In the genomic region with DNA sequence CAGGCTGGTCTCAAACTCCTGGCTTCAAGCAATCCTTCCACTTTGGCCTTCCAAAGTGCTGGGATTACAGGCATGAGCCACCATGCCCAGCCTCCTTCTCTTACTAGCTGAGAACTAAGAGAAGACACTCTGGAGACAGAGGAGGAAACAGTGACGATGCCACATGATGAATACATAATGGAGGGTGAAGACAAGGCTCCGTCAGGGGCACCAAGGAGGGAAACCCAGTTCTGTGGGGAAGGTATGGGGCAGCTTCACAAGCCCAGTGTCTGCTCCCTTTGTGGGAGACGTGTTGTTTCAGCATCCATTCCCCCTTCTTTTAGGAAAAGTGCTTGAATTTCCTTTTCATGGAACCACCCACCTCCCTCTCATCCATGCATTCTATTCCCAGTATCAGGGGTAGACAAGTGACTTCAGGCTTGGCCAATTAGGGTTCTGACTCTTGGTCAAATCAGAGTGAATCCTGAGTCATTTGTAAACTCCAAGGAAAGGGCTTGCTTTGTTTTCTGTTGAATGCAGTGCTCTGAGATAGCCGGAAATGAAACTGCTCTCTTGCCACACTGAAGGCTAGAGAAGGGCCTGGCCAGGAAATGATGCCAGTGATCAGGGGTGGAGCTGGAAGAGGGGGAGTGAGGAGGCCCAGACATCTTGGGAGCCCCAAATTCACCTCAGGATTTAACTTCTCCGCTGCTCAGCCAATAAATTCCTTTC, we compare ENCODE assay signal across 8 cellular contexts. TPM values are rescaled to one million over a fixed set of nuclear protein-coding genes. Genes with fewer than 3 reads are reported as not detected.
DNase-seq lines count a peak whose midpoint lies in the region; ATAC-seq, FAIRE-seq and TF ChIP-seq lines count a peak whose summit lies in the region.

No MANE protein-coding gene starts in this region.

- no peak for FAIRE-seq in K562 (lab: Jason Lieb, UNC)

- no peak overlapping the region for H3K4me2 ChIP-seq in K562 (ENCODE audit: insufficient read depth, low read length)

- intact Hi-C loops in K562 (cut with micrococcal nuclease) = no loop called here
- intact Hi-C loops in lower leg skin (cut with DNase I; ENCODE audit: low total_unique reads) = loop anchor here (5.0 kb wide), 1 partner anchor 1425 kb away; the partner anchor contains the start of gene C2orf92

- H3K36me3 ChIP-seq in K562 (ENCODE audit: control insufficient read depth, insufficient read depth, low read length) (no peaks in the 10 kb centered on the region; the same call in 2 of the 3 replicates), subcutaneous abdominal adipose tissue (ENCODE audit: control insufficient read depth in 5 of 5, insufficient read depth in 5 of 5, low read length in 5 of 5) (peaks cover 0 to 12% (median 4%) of the 10 kb centered on the region in 5 donors)

- H3K4me1 ChIP-seq in K562 (replicated peaks in 1 of 2; ENCODE audit: control insufficient read depth in 2 of 2, insufficient read depth in 2 of 2, low read length in 2 of 2) = peaks cover 5 to 18% of the 10 kb centered on the region in 2 experiments; a peak in 4 of 5 replicates
- peaks cover 12 to 60% (median 54%) of the 10 kb centered on the region in 5 donors for H3K4me1 ChIP-seq in subcutaneous abdominal adipose tissue (ENCODE audit: control insufficient read depth in 5 of 5, insufficient read depth in 5 of 5, low read length in 5 of 5)

- no peak overlapping the region for H3K27ac ChIP-seq in K562 (ENCODE audit: extremely low read depth, low read depth, low read length)
- H3K27ac ChIP-seq in subcutaneous abdominal adipose tissue (ENCODE audit: low read depth, low read length) = peak overlapping the region; percentile 55

- H2AFZ ChIP-seq in K562 (ENCODE audit: low read depth, low read length) = no peak overlapping the region

- WGBS in K562 (ENCODE audit: insufficient coverage, low coverage, missing lambda C conversion rate) = 43% methylated on average over 5 of the region's 5 CpGs
- 55 to 62% methylated on average over 5 of the region's 5 CpGs for WGBS in lower leg skin, 2 donors

- H3K4me3 ChIP-seq in K562 (no peak overlapping the region), lower leg skin (ENCODE audit: low read depth, poor library complexity, severe bottlenecking) (no peak overlapping the region), subcutaneous abdominal adipose tissue (ENCODE audit: low read depth in 1 of 5, low read length in 5 of 5) (peak overlapping the region in 3 of 5 donors; percentile 23 to 47 (median 39))

- H3K79me2 ChIP-seq in K562 (ENCODE audit: control insufficient read depth, insufficient read depth, low read length) = no peaks in the 10 kb centered on the region

- no peaks in the 10 kb centered on the region for H3K27me3 ChIP-seq in K562 (ENCODE audit: control insufficient read depth in 2 of 2, insufficient read depth in 2 of 2, low read length in 2 of 2)
- no peaks in the 10 kb centered on the region for H3K27me3 ChIP-seq in subcutaneous abdominal adipose tissue (ENCODE audit: control insufficient read depth in 5 of 5, insufficient read depth in 4 of 5, low read length in 5 of 5)

- DNase-seq in ACHN (peak; percentile 14), T-helper 1 cell (peak in 4 of 5 donors; percentile 19 to 90 (median 36)), K562 (ENCODE audit: extremely low read depth in 1 of 4, low spot score in 3 of 4) (no peak), lower leg skin (ENCODE audit: low spot score in 2 of 2) (peak; percentile 69 to 91), NCI-H2081 treated with DMSO at 0.1 percent for 48 hours (lab: John Stamatoyannopoulos, UW) (no peak)

- TF ChIP-seq RAD21 in K562 (CRISPR knock-in tag; conservative IDR thresholded peaks at IDR 0.05 in 1 of 2, IDR thresholded peaks at IDR 0.05 in 1 of 2) = no peak

- H3K9ac ChIP-seq in K562 (ENCODE audit: insufficient read depth in 1 of 2, low read depth in 2 of 2, low read length in 2 of 2) (no peak overlapping the region), subcutaneous abdominal adipose tissue (ENCODE audit: low read length in 5 of 5) (peak overlapping the region in 1 of 5 donors; percentile 4)

- POLR2A ChIA-PET in K562 (lab: Yijun Ruan, JAX) = interaction anchor here (0.6 to 3.5 kb wide), 5 partner anchors 10 to 18 kb away, joined by 3 to 14 read pairs (median 5); no protein-coding TSS in a partner anchor

- TF ChIP-seq CTCF in K562 (IDR thresholded peaks at IDR 0.05 in 2 of 3, conservative IDR thresholded peaks at IDR 0.05 in 1 of 3; ENCODE audit: insufficient read depth in 2 of 3, low read depth in 1 of 3, low read length in 3 of 3) = no peak
- no peak for TF ChIP-seq CTCF in lower leg skin (IDR thresholded peaks at IDR 0.05)

- TF ChIP-seq EP300 in K562 (IDR thresholded peaks at IDR 0.05; ENCODE audit: low read length) = no peak

- TF ChIP-seq POLR2A in K562 (conservative IDR thresholded peaks at IDR 0.05) = no peak
- no peak for TF ChIP-seq POLR2A in lower leg skin (IDR thresholded peaks at IDR 0.05)

- no peaks in the 10 kb centered on the region for H3K9me3 ChIP-seq in K562 (replicated peaks; ENCODE audit: control insufficient read depth, insufficient read depth, low read depth, low read length)
- H3K9me3 ChIP-seq in subcutaneous abdominal adipose tissue (ENCODE audit: control insufficient read depth in 5 of 5, low read length in 5 of 5) = no peaks in the 10 kb centered on the region

- H4K20me1 ChIP-seq in K562 (replicated peaks; ENCODE audit: control insufficient read depth, insufficient read depth, low read length) = no peaks in the 10 kb centered on the region

- BruUV-seq in K562 (replicated peaks; lab: Mats Ljungman, UMichigan) = no TSS peak

- CTCF ChIA-PET in K562 (lab: Yijun Ruan, JAX; ENCODE audit: low intra/inter-chr PET ratio) = no interaction called here

- peaks cover under 1% of the 10 kb centered on the region for H3K9me1 ChIP-seq in K562 (ENCODE audit: control insufficient read depth, insufficient read depth, low read length)

- ATAC-seq in GM18909 (IDR thresholded peaks at IDR 0.05; ENCODE audit: poor library complexity, unreplicated experiment) (peak; percentile 91), HG03135 (IDR thresholded peaks at IDR 0.05; ENCODE audit: unreplicated experiment) (peak; percentile 80), K562 (no peak)

- in situ Hi-C loops in ACHN (cut with HindIII; ENCODE audit: low pct_ligation_motif_present, low pct_unique_long_range_greater_than_20kb, low sequenced_read_pairs) = no loop called here
- in situ Hi-C loops in K562 (cut with MboI) = no loop called here

RNA-seq across cellular contexts. Expression of gene TMEM127, which starts 23.7 kb away (rescaled TPM):
- total RNA-seq in K562 (2011; cell fraction: chromatin; rRNA removed; ENCODE audit: low replicate concordance) = 14.6 and 42.7 TPM in 2 replicates
- total RNA-seq in K562 (2011; cell fraction: nucleolus; rRNA removed) = 18.6 and 25.2 TPM in 2 replicates
- 23.5 and 33.2 TPM in 2 replicates for total RNA-seq in K562 (2011; cell fraction: nucleoplasm; rRNA removed)
- 7.2 and 9.8 TPM in 2 replicates for total RNA-seq in K562 (2014; rRNA removed)
- total RNA-seq in K562 (2014; rRNA removed; fragmentation: Illumina TruSeq; extraction: Trizol) = 6.7 and 6.8 TPM in 2 replicates
- total RNA-seq in K562 (2015; rRNA removed; fragmentation: Illumina TruSeq; extraction: Trizol) = 10.3 and 10.7 TPM in 2 replicates
- 18.6 and 20.0 TPM in 2 replicates for total RNA-seq in K562 (2021)
- 10.9 and 16.6 TPM in 2 replicates for polyA plus RNA-seq in K562 (2011; rRNA removed)
- 10.1 and 20.0 TPM in 2 replicates for polyA plus RNA-seq in K562 (2011; cell fraction: cytosol; rRNA removed)
- 8.0 and 10.8 TPM in 2 replicates for polyA plus RNA-seq in K562 (2011; cell fraction: nucleus; rRNA removed)
- 14.1 and 20.7 TPM in 2 replicates for polyA plus RNA-seq in K562 (2012)
- 16.6 and 17.4 TPM in 2 replicates for polyA plus RNA-seq in K562 (2014; fragmentation: Illumina TruSeq; extraction: Trizol)
- 1 to 10 TPM; 1.7 to 2.0 TPM for polyA plus RNA-seq in K562 (2014; fragmentation: Nextera tagmentation; extraction: Ambion mirVana)
- 9.9 and 10.8 TPM in 2 replicates for polyA plus RNA-seq in K562 (2014; rRNA removed)
- 12.4 and 14.8 TPM in 2 replicates for polyA minus RNA-seq in K562 (2011; rRNA and poly(A)+ RNA removed)
- 8.3 and 14.1 TPM in 2 replicates for polyA minus RNA-seq in K562 (2011; cell fraction: cytosol; rRNA and poly(A)+ RNA removed)
- 4.8 and 7.8 TPM in 2 replicates for polyA minus RNA-seq in K562 (2011; cell fraction: nucleus; rRNA and poly(A)+ RNA removed)
- 10 to 100 TPM; 49.5 to 76.2 (median 60.4) TPM for total RNA-seq in lower leg skin

RNA-seq across cellular contexts. Expression of gene CIAO1, which starts 24.0 kb away (rescaled TPM):
- total RNA-seq in K562 (2011; cell fraction: chromatin; rRNA removed; ENCODE audit: low replicate concordance) = 65.3 and 99.0 TPM in 2 replicates
- 78.5 and 85.1 TPM in 2 replicates for total RNA-seq in K562 (2011; cell fraction: nucleolus; rRNA removed)
- total RNA-seq in K562 (2011; cell fraction: nucleoplasm; rRNA removed) = 62.5 and 66.0 TPM in 2 replicates
- 121 and 182 TPM in 2 replicates for total RNA-seq in K562 (2014; rRNA removed)
- 64.7 and 78.7 TPM in 2 replicates for total RNA-seq in K562 (2014; rRNA removed; fragmentation: Illumina TruSeq; extraction: Trizol)
- total RNA-seq in K562 (2015; rRNA removed; fragmentation: Illumina TruSeq; extraction: Trizol) = 85.4 and 89.7 TPM in 2 replicates
- 92.8 and 94.3 TPM in 2 replicates for total RNA-seq in K562 (2021)
- 102 and 122 TPM in 2 replicates for polyA plus RNA-seq in K562 (2011; rRNA removed)
- polyA plus RNA-seq in K562 (2011; cell fraction: cytosol; rRNA removed) = 151 and 245 TPM in 2 replicates
- polyA plus RNA-seq in K562 (2011; cell fraction: nucleus; rRNA removed) = 122 and 181 TPM in 2 replicates
- 74.5 and 74.6 TPM in 2 replicates for polyA plus RNA-seq in K562 (2012)
- polyA plus RNA-seq in K562 (2014; fragmentation: Illumina TruSeq; extraction: Trizol) = 94.2 and 104 TPM in 2 replicates
- 10 to 100 TPM; 11.4 to 19.2 TPM for polyA plus RNA-seq in K562 (2014; fragmentation: Nextera tagmentation; extraction: Ambion mirVana)
- 145 and 156 TPM in 2 replicates for polyA plus RNA-seq in K562 (2014; rRNA removed)
- polyA minus RNA-seq in K562 (2011; rRNA and poly(A)+ RNA removed) = 72.8 and 90.4 TPM in 2 replicates
- polyA minus RNA-seq in K562 (2011; cell fraction: cytosol; rRNA and poly(A)+ RNA removed) = 30.5 and 44.8 TPM in 2 replicates
- 45.0 and 45.4 TPM in 2 replicates for polyA minus RNA-seq in K562 (2011; cell fraction: nucleus; rRNA and poly(A)+ RNA removed)
- total RNA-seq in lower leg skin = 100 to 1,000 TPM in 1 of 4 donors, 10 to 100 TPM in 3; 86.1 to 115 (median 96.2) TPM

RNA-seq across cellular contexts. Expression of gene STARD7, which starts 33.4 kb away (rescaled TPM):
- 162 and 181 TPM in 2 replicates for total RNA-seq in K562 (2011; cell fraction: chromatin; rRNA removed; ENCODE audit: low replicate concordance)
- total RNA-seq in K562 (2011; cell fraction: nucleolus; rRNA removed) = 102 and 117 TPM in 2 replicates
- total RNA-seq in K562 (2011; cell fraction: nucleoplasm; rRNA removed) = 122 and 139 TPM in 2 replicates
- total RNA-seq in K562 (2014; rRNA removed) (147 and 306 TPM in 2 replicates), K562 (2014; rRNA removed; fragmentation: Illumina TruSeq; extraction: Trizol) (173 and 193 TPM in 2 replicates), K562 (2015; rRNA removed; fragmentation: Illumina TruSeq; extraction: Trizol) (170 and 173 TPM in 2 replicates), K562 (2021) (192 and 196 TPM in 2 replicates), lower leg skin (100 to 1,000 TPM in 2 of 4 donors, 10 to 100 TPM in 2; 52.5 to 101 (median 77.2) TPM)
- polyA plus RNA-seq in K562 (2011; rRNA removed) (95.3 and 108 TPM in 2 replicates), K562 (2014; fragmentation: Illumina TruSeq; extraction: Trizol) (136 and 145 TPM in 2 replicates), K562 (2014; fragmentation: Nextera tagmentation; extraction: Ambion mirVana) (100 to 1,000 TPM in 1 of 2 experiments, 10 to 100 TPM in 1; 90.9 to 140 TPM), K562 (2014; rRNA removed) (103 and 122 TPM in 2 replicates)
- polyA plus RNA-seq in K562 (2011; cell fraction: cytosol; rRNA removed) = 41.7 and 76.2 TPM in 2 replicates
- 118 and 127 TPM in 2 replicates for polyA plus RNA-seq in K562 (2011; cell fraction: nucleus; rRNA removed)
- polyA plus RNA-seq in K562 (2012) = 80.3 and 106 TPM in 2 replicates
- polyA minus RNA-seq in K562 (2011; rRNA and poly(A)+ RNA removed) = 143 and 146 TPM in 2 replicates
- polyA minus RNA-seq in K562 (2011; cell fraction: cytosol; rRNA and poly(A)+ RNA removed) = 72.4 and 78.6 TPM in 2 replicates
- 76.7 and 83.3 TPM in 2 replicates for polyA minus RNA-seq in K562 (2011; cell fraction: nucleus; rRNA and poly(A)+ RNA removed)

Comparison
In these comparisons a context has a peak if more than half of its experiments do, and no peak if none do; other contexts are left out.
1. DNase-seq: peak in ACHN (single experiment), T-helper 1 cell (4 of 5) and lower leg skin (2 of 2); none in K562 (0 of 4) and NCI-H2081 treated with DMSO at 0.1 percent for 48 hours (single experiment).
2. H3K4me3 ChIP-seq: peak in subcutaneous abdominal adipose tissue (3 of 5); none in K562 (single experiment) and lower leg skin (single experiment).